ENCODE assay signal across 8 cellular contexts in the genomic region with DNA sequence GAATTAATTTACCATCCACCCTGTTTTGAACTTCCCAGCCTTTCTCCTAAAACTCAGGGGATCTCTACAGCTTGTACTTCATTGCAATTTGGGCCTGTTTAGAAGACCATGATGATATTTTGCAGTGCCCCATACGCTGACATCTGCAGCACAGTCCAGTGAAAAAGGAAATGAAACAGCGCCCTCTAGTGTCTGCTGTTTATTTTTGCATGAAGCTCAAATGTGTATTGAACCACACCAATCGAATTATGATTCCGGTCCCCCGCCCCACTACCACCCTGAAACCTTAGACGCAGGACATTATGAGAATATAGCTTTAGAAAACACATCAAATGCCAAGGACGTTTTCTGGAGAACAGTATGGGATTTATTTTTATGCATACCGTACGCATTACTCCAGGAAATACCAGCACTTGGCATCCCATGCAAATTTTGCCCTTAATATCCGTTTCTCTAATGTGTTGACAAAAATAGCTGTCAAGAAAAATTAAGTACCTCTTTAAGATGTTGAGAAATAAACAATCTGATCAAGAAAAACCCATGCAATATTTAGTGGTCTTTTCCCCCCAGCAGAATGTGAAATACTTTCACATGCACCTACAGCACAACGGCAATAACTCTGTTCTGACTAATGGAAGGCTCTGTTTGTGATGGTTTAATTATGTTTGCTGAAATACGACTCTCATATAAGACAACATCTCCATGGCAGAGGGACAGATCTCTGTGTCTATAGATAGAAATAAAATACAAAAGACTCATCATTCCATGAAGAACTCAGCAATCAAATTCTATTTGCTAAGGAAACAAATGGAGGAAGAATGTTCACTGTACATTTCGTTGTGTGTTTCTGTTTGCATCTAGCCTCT.
DNase-seq lines count a peak whose midpoint lies in the region; ATAC-seq and TF ChIP-seq lines count a peak whose summit lies in the region.

No MANE protein-coding gene starts in this region.

- H3K4me3 Mint-ChIP-seq in CD4-positive, alpha-beta memory T cell, result no peak overlapping the region

- H3K27me3 Mint-ChIP-seq in CD4-positive, alpha-beta memory T cell, result peaks cover 17 to 24% of the 10 kb centered on the region in 2 donors

- H3K36me3 Mint-ChIP-seq in CD4-positive, alpha-beta memory T cell, result no peaks in the 10 kb centered on the region

- intact Hi-C loops in CD4-positive, alpha-beta memory T cell (cut with micrococcal nuclease), result loop anchor here (2.0 to 10.0 kb wide), 2 partner anchors 260 to 510 kb away; no protein-coding TSS in a partner anchor

- H3K4me1 Mint-ChIP-seq in CD4-positive, alpha-beta memory T cell, result peaks cover 0 to 3% (median 3%) of the 10 kb centered on the region in 4 donors

- H3K27ac Mint-ChIP-seq in CD4-positive, alpha-beta memory T cell, result no peak overlapping the region

- H3K4me1 ChIP-seq in CD4-positive, alpha-beta memory T cell (ENCODE audit: insufficient read depth, low read length), result no peaks in the 10 kb centered on the region

- no peak for TF ChIP-seq POLR2A in NB4 (IDR thresholded peaks at IDR 0.05; ENCODE audit: extremely low read depth, insufficient read length)

- no peaks in the 10 kb centered on the region for H3K9me3 ChIP-seq in CD4-positive, alpha-beta memory T cell (ENCODE audit: control insufficient read depth in 1 of 2, low read length in 2 of 2)

- no peaks in the 10 kb centered on the region for H3K9me3 Mint-ChIP-seq in CD4-positive, alpha-beta memory T cell

- no peak overlapping the region for H3K4me3 ChIP-seq in CD4-positive, alpha-beta memory T cell (ENCODE audit: low read length in 2 of 2)
- H3K4me3 ChIP-seq in NB4 (ENCODE audit: low read depth, low read length), result no peak overlapping the region
- H3K4me3 ChIP-seq in astrocyte of the spinal cord (ENCODE audit: low read depth, low read length), result no peak overlapping the region

- TF ChIP-seq CTCF in NB4 (IDR thresholded peaks at IDR 0.05; ENCODE audit: low read depth, low read length) (peak; percentile 65), astrocyte of the spinal cord (IDR thresholded peaks at IDR 0.05; ENCODE audit: low read depth, low read length) (peak; percentile 77)

- peak in 4 of 5 donors; percentile 43 to 57 (median 46) for DNase-seq in CD4-positive, alpha-beta memory T cell
- DNase-seq in NB4 (ENCODE audit: low read depth), result peak; percentile 79
- peak; percentile 29 for DNase-seq in T follicular helper cell (ENCODE audit: low read depth)
- peak; percentile 65 for DNase-seq in astrocyte of the spinal cord (ENCODE audit: low read depth, low spot score)
- peak; percentile 49 for DNase-seq in iPS DF 4.7 (ENCODE audit: extremely low read depth, low spot score)
- peak; percentile 62 for DNase-seq in stimulated activated CD4-positive, alpha-beta T cell treated with anti-CD3 and anti-CD28 coated beads, Interleukin-15, amount 100 ng/mL, for 24 hours

- H3K27me3 ChIP-seq in CD4-positive, alpha-beta memory T cell (ENCODE audit: insufficient read depth, low read length), result peaks cover 3% of the 10 kb centered on the region

- POLR2A ChIA-PET in CD4-positive, alpha-beta memory T cell (lab: Charles Lee; ENCODE audit: partially characterized antibody), result no interaction called here

- ATAC-seq in GM19467 (IDR thresholded peaks at IDR 0.05; ENCODE audit: unreplicated experiment) (peak; percentile 84), HG03521 (IDR thresholded peaks at IDR 0.05; ENCODE audit: unreplicated experiment) (no peak)

- CTCF ChIA-PET in CD4-positive, alpha-beta memory T cell (lab: Charles Lee; ENCODE audit: partially characterized antibody), result interaction anchor here (0.6 to 3.5 kb wide), 29 partner anchors 8 to 958 kb away, joined by 3 to 16 read pairs (median 4); partner anchors contain the start of gene GRIK4

- in situ Hi-C loops in astrocyte of the spinal cord (cut with HindIII; ENCODE audit: low sequenced_read_pairs), result no loop called here

- no peaks in the 10 kb centered on the region for H3K36me3 ChIP-seq in CD4-positive, alpha-beta memory T cell (ENCODE audit: insufficient read depth, low read length)

- H3K27ac ChIP-seq in CD4-positive, alpha-beta memory T cell (ENCODE audit: low read depth, low read length), result no peak overlapping the region

Comparison
In these comparisons a context has a peak if more than half of its experiments do, and no peak if none do; other contexts are left out.
1. DNase-seq: peak in every context shown above with its lines; median percentile 79 in NB4; 65 in astrocyte of the spinal cord; 62 in stimulated activated CD4-positive, alpha-beta T cell treated with anti-CD3 and anti-CD28 coated beads, Interleukin-15, amount 100 ng/mL, for 24 hours; 49 in iPS DF 4.7; 46 in CD4-positive, alpha-beta memory T cell; 29 in T follicular helper cell.